Comparison of ENCODE assay signal across 29 cellular contexts in genomic region chr7:109449760-109450159, GRCh38.
"Had no signal": no experiment of that assay in that cellular context is flagged by ENCODE, and none has a peak within 500 bp of the region (broad histone marks: within the 10 kb centered on the region; RNA-seq: fewer than 3 reads in every experiment).

No MANE protein-coding gene starts in this region.

- H3K27me3 ChIP-seq: brain microvascular endothelial cell, dorsolateral prefrontal cortex had no signal

- H3K36me3 Mint-ChIP-seq: activated naive CD8-positive, alpha-beta T cell had no signal

- H3K27ac Mint-ChIP-seq: activated B cell treated with CpG ODN at 0.5 μM for 24 hours; activated CD8-positive, alpha-beta T cell treated with anti-CD3 and anti-CD28 coated beads for 36 hours; activated naive CD8-positive, alpha-beta T cell; activated T-helper 17 cell treated with anti-CD3 and anti-CD28 coated beads, Interleukin-2, amount 50 U/mL, for 72 hours; dendritic cell treated with granulocyte-macrophage colony-stimulating factor and Interleukin-4, amounts not matched to agents 40 ng/mL and 50 ng/mL, for 4 days; endodermal cell; T-helper 2 cell treated with Interferon-gamma antibody and Interleukin-4, amounts not matched to agents 5 μg/mL and 100 μg/mL, for 36 hours had no signal

- H3K27ac ChIP-seq: brain microvascular endothelial cell, coronary artery, dorsolateral prefrontal cortex, WERI-Rb-1 had no signal

- H3K4me3 ChIP-seq: coronary artery, dorsolateral prefrontal cortex had no signal

- H3K4me1 Mint-ChIP-seq: activated B cell treated with CpG ODN at 0.5 μM for 24 hours; activated T-helper 17 cell treated with anti-CD3 and anti-CD28 coated beads, Interleukin-2, amount 50 U/mL, for 72 hours; central memory CD8-positive, alpha-beta T cell; endodermal cell had no signal

- H3K27me3 Mint-ChIP-seq: activated B cell treated with CpG ODN at 0.5 μM for 24 hours; activated CD8-positive, alpha-beta T cell treated with anti-CD3 and anti-CD28 coated beads for 36 hours; activated naive CD8-positive, alpha-beta T cell; activated T-helper 17 cell treated with anti-CD3 and anti-CD28 coated beads, Interleukin-2, amount 50 U/mL, for 72 hours; central memory CD8-positive, alpha-beta T cell; dendritic cell treated with granulocyte-macrophage colony-stimulating factor and Interleukin-4, amounts not matched to agents 40 ng/mL and 50 ng/mL, for 4 days had no signal

- DNase-seq: activated B cell treated with CpG ODN at 0.5 μM for 24 hours; activated CD4-positive, alpha-beta T cell treated with anti-CD3 and anti-CD28 coated beads for 48 hours; activated CD4-positive, alpha-beta T cell treated with anti-CD3 and anti-CD28 coated beads, Interleukin-2, amount 50 U/mL, for 1 hour; activated CD4-positive, alpha-beta T cell treated with anti-CD3 and anti-CD28 coated beads, Interleukin-2, amount 50 U/mL, for 48 hours; activated CD8-positive, alpha-beta memory T cell treated with anti-CD3 and anti-CD28 coated beads for 24 hours; activated CD8-positive, alpha-beta T cell treated with anti-CD3 and anti-CD28 coated beads for 36 hours; activated effector memory CD4-positive, alpha-beta T cell treated with Interleukin-2 at 50 U/mL for 16 hours; activated gamma-delta T cell treated with Interleukin-2 at 50 U/mL for 16 hours; activated naive CD4-positive, alpha-beta T cell treated with anti-CD3 and anti-CD28 coated beads, Interleukin-2, amount 50 U/mL, for 16 hours; activated naive CD4-positive, alpha-beta T cell treated with Interleukin-2 at 50 U/mL for 16 hours; activated T-cell treated with anti-CD3 and anti-CD28 coated beads, Interleukin-2, amount 50 U/mL, for 4 hours; amniotic stem cell; anterior cingulate cortex; brain microvascular endothelial cell; dorsolateral prefrontal cortex; effector memory CD4-positive, alpha-beta T cell; endodermal cell; foreskin fibroblast; head of caudate nucleus; T1000; WERI-Rb-1 had no signal

- H3K36me3 ChIP-seq: brain microvascular endothelial cell, WERI-Rb-1 had no signal

- ATAC-seq: activated CD4-positive, CD25-positive, alpha-beta regulatory T cell treated with anti-CD3 and anti-CD28 coated beads, Interleukin-2, amount 50 U/mL, for 24 hours; activated CD8-positive, alpha-beta T cell treated with anti-CD3 and anti-CD28 coated beads for 36 hours; activated T-cell treated with anti-CD3 and anti-CD28 coated beads, Interleukin-2, amount 50 U/mL, for 4 hours; activated T-helper 17 cell treated with anti-CD3 and anti-CD28 coated beads, Interleukin-2, amount 50 U/mL, for 72 hours; esophagus mucosa had no signal

- H3K4me3 Mint-ChIP-seq: activated B cell treated with CpG ODN at 0.5 μM for 24 hours; activated CD8-positive, alpha-beta T cell treated with anti-CD3 and anti-CD28 coated beads for 36 hours; activated naive CD8-positive, alpha-beta T cell; activated T-cell treated with anti-CD3 and anti-CD28 coated beads, Interleukin-2, amount 50 U/mL, for 4 hours; activated T-helper 17 cell treated with anti-CD3 and anti-CD28 coated beads, Interleukin-2, amount 50 U/mL, for 72 hours; central memory CD8-positive, alpha-beta T cell; dendritic cell treated with granulocyte-macrophage colony-stimulating factor and Interleukin-4, amounts not matched to agents 40 ng/mL and 50 ng/mL, for 4 days; endodermal cell; T-helper 2 cell treated with Interferon-gamma antibody and Interleukin-4, amounts not matched to agents 5 μg/mL and 100 μg/mL, for 36 hours had no signal
